ENCODE assay signal across 8 cellular contexts in the genomic region with DNA sequence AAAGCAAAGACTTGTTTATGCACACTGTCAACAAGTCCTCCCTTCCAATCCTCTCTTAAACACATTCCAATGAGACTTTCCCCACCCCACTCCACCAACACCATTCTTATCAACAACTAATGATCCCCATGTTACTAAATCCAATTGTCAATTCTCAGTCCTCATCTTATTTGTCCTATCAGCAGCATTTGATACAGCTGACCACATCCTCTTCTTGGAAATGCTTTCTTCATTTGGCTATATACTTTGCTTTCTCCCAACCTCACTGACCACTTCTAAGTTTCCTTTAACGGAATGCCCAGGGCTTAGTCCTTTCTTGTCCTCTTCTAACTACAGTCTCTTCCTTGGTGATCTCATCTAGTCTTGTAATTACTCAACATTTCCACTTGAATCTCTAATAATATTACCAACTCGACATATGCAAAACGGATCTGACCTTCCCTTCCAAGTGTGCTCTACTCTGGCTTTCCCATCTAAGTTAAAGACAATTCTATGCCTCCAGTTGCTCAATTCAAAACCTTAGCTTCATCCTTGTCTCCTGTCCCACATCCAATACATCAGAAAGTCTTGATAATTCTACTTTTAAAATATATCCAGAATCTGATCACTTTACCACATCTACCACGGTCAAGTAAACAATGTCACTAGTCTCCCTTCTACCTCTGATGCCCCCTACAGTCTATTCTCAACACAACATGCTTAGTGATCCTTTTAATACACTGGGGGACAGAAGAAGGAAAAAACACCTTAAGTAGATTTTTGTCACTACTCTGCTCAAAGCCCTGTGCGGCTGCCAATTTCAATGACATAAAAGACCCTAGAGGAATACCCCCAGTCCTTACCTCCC. TPM values are rescaled to one million over a fixed set of nuclear protein-coding genes. Genes with fewer than 3 reads are reported as not detected.
A peak's percentile ranks its signal among the peaks of the same experiment; 100 is the strongest.
DNase-seq lines count a peak whose midpoint lies in the region; ATAC-seq, FAIRE-seq and TF ChIP-seq lines count a peak whose summit lies in the region.

No MANE protein-coding gene starts in this region.

- peak overlapping the region; percentile 69 for H3K27ac ChIP-seq in HL-60 (replicated peaks)
- H3K27ac ChIP-seq in H1 (ENCODE audit: low read depth, low read length), result no peak overlapping the region

- peak; percentile 55 for ATAC-seq in GM21515 (IDR thresholded peaks at IDR 0.05; ENCODE audit: unreplicated experiment)

- H2AFZ ChIP-seq in H1 (ENCODE audit: low read length), result no peak overlapping the region

- no peak overlapping the region for H3K4me2 ChIP-seq in H1 (ENCODE audit: insufficient read depth in 1 of 2, low read depth in 2 of 2, low read length in 2 of 2)

- no peak overlapping the region for H4K5ac ChIP-seq in H1 (ENCODE audit: insufficient read length, low read depth, low read length)

- H4K91ac ChIP-seq in H1 (replicated peaks; ENCODE audit: insufficient read length, low read length), result no peak overlapping the region

- TF ChIP-seq EP300 in H1 (IDR thresholded peaks at IDR 0.05; ENCODE audit: borderline replicate concordance in 1 of 2, low read depth in 2 of 2, low read length in 2 of 2), result no peak

- H3K36me3 Mint-ChIP-seq in Calu3 (ENCODE audit: insufficient read depth, unreplicated experiment), result no peaks in the 10 kb centered on the region

- peaks cover 0 to 34% of the 10 kb centered on the region in 2 experiments; a peak in 2 of 4 replicates for H3K79me2 ChIP-seq in H1 (ENCODE audit: control insufficient read depth in 1 of 2, insufficient read depth in 2 of 2, low read length in 2 of 2)

- H3K4me1 Mint-ChIP-seq in Calu3 (ENCODE audit: low read depth, unreplicated experiment), result no peaks in the 10 kb centered on the region

- intact Hi-C loops in Calu3 (cut with micrococcal nuclease; ENCODE audit: unreplicated experiment), result no loop called here

- H3K56ac ChIP-seq in H1 (replicated peaks; ENCODE audit: insufficient read length, low read depth, low read length), result no peak overlapping the region

- no TSS peak for BruUV-seq in Calu3 (replicated peaks; lab: Mats Ljungman, UMichigan)

- no peak overlapping the region for H2BK12ac ChIP-seq in H1 (ENCODE audit: low read depth, low read length)

- H3K14ac ChIP-seq in H1 (ENCODE audit: insufficient read length), result no peak overlapping the region

- no peak overlapping the region for H3K4ac ChIP-seq in H1 (replicated peaks; ENCODE audit: insufficient read length, low read depth, low read length)

- H4K8ac ChIP-seq in H1 (ENCODE audit: extremely low read depth, insufficient read depth, low read length), result no peak overlapping the region

- FAIRE-seq in H1 (lab: Jason Lieb, UNC), result no peak

- CTCF ChIA-PET in H1 (lab: Charles Lee; ENCODE audit: partially characterized antibody), result interaction anchor here (0.8 to 3.0 kb wide), 11 partner anchors 9 to 103 kb away, joined by 3 to 11 read pairs (median 4); no protein-coding TSS in a partner anchor
- CTCF ChIA-PET in Calu3 (lab: Charles Lee), result no interaction called here

- POLR2A ChIA-PET in H1 (lab: Charles Lee; ENCODE audit: partially characterized antibody), result no interaction called here

- H3K36me3 ChIP-seq in H1 (ENCODE audit: control insufficient read depth in 2 of 4, insufficient read depth in 4 of 4, low read length in 3 of 4), result no peaks in the 10 kb centered on the region

- H3K4me1 ChIP-seq in H1 (replicated peaks in 1 of 4; ENCODE audit: control insufficient read depth in 3 of 4, insufficient read depth in 4 of 4, low read length in 3 of 4), result no peaks in the 10 kb centered on the region

- H3K23me2 ChIP-seq in H1 (ENCODE audit: low read depth, low read length), result peaks cover 2% of the 10 kb centered on the region; the same call in 1 of the 2 replicates

- H2BK120ac ChIP-seq in H1 (replicated peaks; ENCODE audit: low read depth, low read length), result no peak overlapping the region

- DNase-seq in GM12864 (ENCODE audit: low read depth), result no peak
- DNase-seq in HL-60 (ENCODE audit: low read depth in 1 of 2, low spot score in 1 of 2), result peak; percentile 42 to 64
- DNase-seq in H1 (ENCODE audit: low read depth in 1 of 2, low spot score in 2 of 2), result no peak
- DNase-seq in Calu3, result no peak
- DNase-seq in EL, result no peak
- DNase-seq in NCI-H345 (lab: John Stamatoyannopoulos, UW), result no peak
- DNase-seq in HPDE6-E6E7 (ENCODE audit: extremely low spot score), result no peak

- H3K27me3 ChIP-seq in HL-60 (ENCODE audit: insufficient read depth, poor library complexity, severe bottlenecking) (no peaks in the 10 kb centered on the region), H1 (replicated peaks in 1 of 4; ENCODE audit: control insufficient read depth in 3 of 4, extremely low read depth in 1 of 4, insufficient read depth in 3 of 4, low read length in 3 of 4) (no peaks in the 10 kb centered on the region)

- no peak overlapping the region for H3K4me3 ChIP-seq in GM12864 (ENCODE audit: low read depth, low read length)
- no peak overlapping the region for H3K4me3 ChIP-seq in HL-60 (replicated peaks; ENCODE audit: insufficient read depth, low read length)
- H3K4me3 ChIP-seq in H1 (ENCODE audit: extremely low read depth in 1 of 4, insufficient read depth in 2 of 4, low read depth in 3 of 4, low read length in 4 of 4), result no peak overlapping the region

- no peak overlapping the region for H3K9ac ChIP-seq in H1 (replicated peaks in 1 of 4; ENCODE audit: extremely low read depth in 1 of 4, low read depth in 3 of 4, low read length in 3 of 4)

- no peak for TF ChIP-seq POLR2A in H1 (IDR thresholded peaks at IDR 0.05; ENCODE audit: control extremely low read depth in 1 of 2, low read depth in 2 of 2, low read length in 2 of 2)

- no peaks in the 10 kb centered on the region for H3K27me3 Mint-ChIP-seq in Calu3 (ENCODE audit: unreplicated experiment)

- peaks cover 0 to 3% of the 10 kb centered on the region in 2 experiments for H4K20me1 ChIP-seq in H1 (replicated peaks in 1 of 2; ENCODE audit: control insufficient read depth in 1 of 2, insufficient read depth in 2 of 2, low read length in 2 of 2)

- H2BK20ac ChIP-seq in H1 (ENCODE audit: low read length), result no peak overlapping the region

- no peak overlapping the region for H3K27ac Mint-ChIP-seq in Calu3 (ENCODE audit: unreplicated experiment)

- TF ChIP-seq RAD21 in H1 (IDR thresholded peaks at IDR 0.05 in 1 of 2, conservative IDR thresholded peaks at IDR 0.05 in 1 of 2; ENCODE audit: low read depth in 2 of 2, low read length in 2 of 2), result peak; percentile 15 to 30; a peak in 3 of 4 replicates

- no peak overlapping the region for H3K18ac ChIP-seq in H1 (ENCODE audit: extremely low read depth, low read length)

- no peak overlapping the region for H2BK15ac ChIP-seq in H1 (ENCODE audit: low read length)

- WGBS in H1 (ENCODE audit: extremely low coverage in 1 of 2, insufficient coverage in 1 of 2, insufficient read length in 1 of 2, insufficient replicate concordance in 2 of 2, low coverage in 1 of 2, low lambda C conversion rate in 2 of 2, missing lambda C conversion rate in 1 of 2), 2 experiments, result 83% methylated on average over 5 of the region's 5 CpGs; no CpG with 5 or more reads in 1 of the 2 experiments

- H3K23ac ChIP-seq in H1 (ENCODE audit: insufficient read length), result no peak overlapping the region

- no peak overlapping the region for H2AK5ac ChIP-seq in H1 (ENCODE audit: low read depth, low read length)

- peaks cover 3% of the 10 kb centered on the region for H3K9me3 Mint-ChIP-seq in Calu3 (ENCODE audit: low read depth, unreplicated experiment)

- TF ChIP-seq CTCF in GM12864 (IDR thresholded peaks at IDR 0.05; ENCODE audit: low read depth, low read length, missing control alignments), result peak; percentile 34
- TF ChIP-seq CTCF in HL-60 (IDR thresholded peaks at IDR 0.05; ENCODE audit: insufficient read depth, low read length), result peak; percentile 22
- peak in 2 of 3 experiments; percentile 22 to 51; a peak in 2 of 4 replicates for TF ChIP-seq CTCF in H1 (IDR thresholded peaks at IDR 0.05; ENCODE audit: control extremely low read depth in 1 of 3, insufficient read depth in 1 of 3, low read depth in 1 of 3, low read length in 3 of 3)
- no peak for TF ChIP-seq CTCF in Calu3 (IDR thresholded peaks at IDR 0.05; ENCODE audit: unreplicated experiment)

- no peaks in the 10 kb centered on the region for H3K9me3 ChIP-seq in H1 (ENCODE audit: insufficient read depth in 2 of 2, low read depth in 1 of 2, low read length in 1 of 2)

- no peaks in the 10 kb centered on the region for H3K79me1 ChIP-seq in H1 (ENCODE audit: low read depth, low read length)

- H3K4me3 Mint-ChIP-seq in Calu3 (ENCODE audit: low read depth, unreplicated experiment), result no peak overlapping the region

- H2BK5ac ChIP-seq in H1 (ENCODE audit: low read depth, low read length), result no peak overlapping the region

TF ChIP-seq in H1, 55 proteins besides CTCF, POLR2A, EP300 and RAD21:
- TF ChIP-seq, protein P1, sequence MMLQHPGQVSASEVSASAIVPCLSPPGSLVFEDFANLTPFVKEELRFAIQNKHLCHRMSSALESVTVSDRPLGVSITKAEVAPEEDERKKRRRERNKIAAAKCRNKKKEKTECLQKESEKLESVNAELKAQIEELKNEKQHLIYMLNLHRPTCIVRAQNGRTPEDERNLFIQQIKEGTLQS (IDR thresholded peaks at IDR 0.05; ENCODE audit: insufficient read depth, low read depth, low read length), result no peak
- TF ChIP-seq KDM1A (IDR thresholded peaks at IDR 0.05; ENCODE audit: borderline replicate concordance, low read length) (no peak), SIX5 (IDR thresholded peaks at IDR 0.05; ENCODE audit: low read depth, low read length) (no peak)
TF ChIP-seq in H1: peak in this region for 0.

RNA-seq across cellular contexts. Expression of a gene that starts 25.5 kb away (rescaled TPM):
- 56.8 and 65.2 TPM in 2 replicates for total RNA-seq in H1 (2021; fragmentation: NEBNext Ultra II Directional; extraction: Animal tissue kit (Norgen Biotek cat#: 25700))
- 10.0 and 13.4 TPM in 2 replicates for polyA plus RNA-seq in H1 (2011; rRNA removed)
- 21.5 TPM for polyA plus RNA-seq in H1 (2011; cell fraction: cytosol; rRNA removed)
- polyA plus RNA-seq in H1 (2011; cell fraction: nucleus; rRNA removed), result 7.0 TPM
- 18.9 to 31.0 TPM (median 23.8 TPM) in 4 replicates for polyA plus RNA-seq in H1 (2012, experiment 1 of 2)
- 1.2 TPM for polyA plus RNA-seq in H1 (2012, experiment 2 of 2)
- 23.4 TPM for polyA plus RNA-seq in H1 (2013, experiment 1 of 2)
- 23.1 TPM for polyA plus RNA-seq in H1 (2013, experiment 2 of 2)
- polyA minus RNA-seq in H1 (2011; rRNA and poly(A)+ RNA removed), result 34.2 and 52.0 TPM in 2 replicates
- polyA minus RNA-seq in H1 (2011; cell fraction: cytosol; rRNA and poly(A)+ RNA removed), result 20.0 TPM
- 41.8 TPM for polyA minus RNA-seq in H1 (2011; cell fraction: nucleus; rRNA and poly(A)+ RNA removed)
- 12.5 and 14.0 TPM in 2 replicates for total RNA-seq in Calu3 (2022)

Comparison
In these comparisons a context has a peak if more than half of its experiments do, and no peak if none do; other contexts are left out.
1. DNase-seq: peak in HL-60 (2 of 2); none in GM12864 (single experiment), H1 (0 of 2), Calu3 (single experiment), EL (single experiment), NCI-H345 (single experiment) and HPDE6-E6E7 (single experiment).